24 cellular contexts compared by ENCODE assay signal in genomic region chr17:49015179-49015923, GRCh38. TPM values are rescaled to one million over a fixed set of nuclear protein-coding genes. Genes with fewer than 3 reads are reported as not detected.
DNase-seq lines count a peak whose midpoint lies in the region; ATAC-seq, FAIRE-seq and TF ChIP-seq lines count a peak whose summit lies in the region.
"Had no signal": no experiment of that assay in that cellular context is flagged by ENCODE, and none has a peak within 500 bp of the region (broad histone marks: within the 10 kb centered on the region; RNA-seq: fewer than 3 reads in every experiment).

No MANE protein-coding gene starts in this region.

- intact Hi-C loops in Right ventricle myocardium inferior (cut with DNase I) (no loop called here), K562 (cut with micrococcal nuclease) (no loop called here)

- no peak for DNase-seq in cardiac muscle cell (ENCODE audit: low read depth in 1 of 2, low spot score in 1 of 2)
- no peak for DNase-seq in Right ventricle myocardium inferior (ENCODE audit: missing footprints)
- DNase-seq in K562 (ENCODE audit: extremely low read depth in 1 of 4, low spot score in 3 of 4), result no peak
- DNase-seq in ureter (ENCODE audit: low spot score), result peak; percentile 35
- DNase-seq in SIG-M5 (lab: John Stamatoyannopoulos, UW), result no peak
- no peak for DNase-seq in NCI-H1930 (lab: John Stamatoyannopoulos, UW)
- DNase-seq in NCI-H345 treated with DMSO at 0.1 percent for 48 hours (lab: John Stamatoyannopoulos, UW; ENCODE audit: unreplicated experiment), result no peak
- DNase-seq: activated CD8-positive, alpha-beta T cell treated with anti-CD3 and anti-CD28 coated beads, Interleukin-2, amount 10 ng/mL, durations not matched to agents 7 days and 5 days; activated naive CD4-positive, alpha-beta T cell treated with anti-CD3 and anti-CD28 coated beads, Interleukin-2, amount 50 U/mL, for 16 hours; activated T-cell treated with anti-CD3 and anti-CD28 coated beads, Interleukin-2, amount 50 U/mL, for 72 hours; central memory CD4-positive, alpha-beta T cell; DND-41; dorsolateral prefrontal cortex; NCI-H1436 treated with DMSO at 0.1 percent for 48 hours; NCI-H2171; nucleus accumbens; SW 1271 had no signal

- H3K36me3 ChIP-seq in cardiac muscle cell (peaks cover 6% of the 10 kb centered on the region), K562 (ENCODE audit: control insufficient read depth, insufficient read depth, low read length) (peaks cover 86% of the 10 kb centered on the region), mesodermal cell (ENCODE audit: control insufficient read depth, insufficient read depth, low read length) (peaks cover 75% of the 10 kb centered on the region)
- H3K36me3 ChIP-seq: upper lobe of left lung had no signal

- in situ Hi-C loops in K562 (cut with MboI), result no loop called here

- H3K4me3 ChIP-seq in cardiac muscle cell (no peak overlapping the region), K562 (no peak overlapping the region), mesodermal cell (ENCODE audit: extremely low read depth, insufficient read depth, low read length, poor library complexity, severe bottlenecking) (no peak overlapping the region)
- H3K4me3 ChIP-seq: dorsolateral prefrontal cortex, upper lobe of left lung had no signal

- no peak overlapping the region for H2AFZ ChIP-seq in K562 (ENCODE audit: low read depth, low read length)

- peaks cover 18% of the 10 kb centered on the region for H4K20me1 ChIP-seq in K562 (replicated peaks; ENCODE audit: control insufficient read depth, insufficient read depth, low read length)

- TF ChIP-seq EP300 in K562 (IDR thresholded peaks at IDR 0.05; ENCODE audit: low read length), result no peak

- WGBS in K562 (ENCODE audit: insufficient coverage, low coverage, missing lambda C conversion rate), result 85% methylated on average over 19 of the region's 22 CpGs
- WGBS in mesodermal cell (ENCODE audit: insufficient coverage in 2 of 2), 2 experiments, result 89% methylated on average over 12 to 18 of the region's 22 CpGs

- BruUV-seq in K562 (replicated peaks; lab: Mats Ljungman, UMichigan), result no TSS peak

- H3K9me3 ChIP-seq in cardiac muscle cell (ENCODE audit: low read depth) (no peaks in the 10 kb centered on the region), K562 (replicated peaks; ENCODE audit: control insufficient read depth, insufficient read depth, low read depth, low read length) (no peaks in the 10 kb centered on the region), mesodermal cell (ENCODE audit: control insufficient read depth, low read length) (no peaks in the 10 kb centered on the region)
- H3K9me3 ChIP-seq: upper lobe of left lung had no signal

- peaks cover 72% of the 10 kb centered on the region for H3K4me1 ChIP-seq in cardiac muscle cell (ENCODE audit: low read depth)
- peaks cover 5 to 22% of the 10 kb centered on the region in 2 experiments; a peak in 4 of 5 replicates for H3K4me1 ChIP-seq in K562 (replicated peaks in 1 of 2; ENCODE audit: control insufficient read depth in 2 of 2, insufficient read depth in 2 of 2, low read length in 2 of 2)
- peaks cover 73% of the 10 kb centered on the region for H3K4me1 ChIP-seq in mesodermal cell (ENCODE audit: control insufficient read depth, insufficient read depth, low read length, poor library complexity, severe bottlenecking)

- no peak for FAIRE-seq in K562 (lab: Jason Lieb, UNC)
- FAIRE-seq: GM12891 had no signal

- no peak for TF ChIP-seq RAD21 in K562 (CRISPR knock-in tag; conservative IDR thresholded peaks at IDR 0.05 in 1 of 2, IDR thresholded peaks at IDR 0.05 in 1 of 2)

- ATAC-seq in Right ventricle myocardium inferior (no peak), K562 (no peak)
- ATAC-seq: right cardiac atrium had no signal

- peaks cover 4% of the 10 kb centered on the region for H3K9me1 ChIP-seq in K562 (ENCODE audit: control insufficient read depth, insufficient read depth, low read length)

- peak overlapping the region; percentile 98 for H3K27ac ChIP-seq in cardiac muscle cell
- H3K27ac ChIP-seq in K562 (ENCODE audit: extremely low read depth, low read depth, low read length), result no peak overlapping the region
- peak overlapping the region; percentile 8 for H3K27ac ChIP-seq in mesodermal cell (ENCODE audit: low read depth, low read length, severe bottlenecking)
- H3K27ac ChIP-seq: dorsolateral prefrontal cortex, epithelial cell of prostate, HL-60, upper lobe of left lung had no signal

- no peak for TF ChIP-seq POLR2A in K562 (conservative IDR thresholded peaks at IDR 0.05)

- CTCF ChIA-PET in K562 (lab: Yijun Ruan, JAX; ENCODE audit: low intra/inter-chr PET ratio), result no interaction called here

- no peak overlapping the region for H3K9ac ChIP-seq in K562 (ENCODE audit: insufficient read depth in 1 of 2, low read depth in 2 of 2, low read length in 2 of 2)

- POLR2A ChIA-PET in K562 (lab: Yijun Ruan, JAX), result interaction anchor here (0.6 to 2.8 kb wide), 7 partner anchors 9 to 40 kb away, joined by 3 to 11 read pairs (median 3); no protein-coding TSS in a partner anchor

- H3K4me2 ChIP-seq in K562 (ENCODE audit: insufficient read depth, low read length), result no peak overlapping the region

- H3K27me3 ChIP-seq in cardiac muscle cell, result no peaks in the 10 kb centered on the region
- no peaks in the 10 kb centered on the region for H3K27me3 ChIP-seq in K562 (ENCODE audit: control insufficient read depth in 2 of 2, insufficient read depth in 2 of 2, low read length in 2 of 2)

- no peak for TF ChIP-seq CTCF in cardiac muscle cell (IDR thresholded peaks at IDR 0.05; ENCODE audit: low read depth, low read length)
- no peak for TF ChIP-seq CTCF in K562 (IDR thresholded peaks at IDR 0.05 in 2 of 3, conservative IDR thresholded peaks at IDR 0.05 in 1 of 3; ENCODE audit: insufficient read depth in 2 of 3, low read depth in 1 of 3, low read length in 3 of 3)

- H3K79me2 ChIP-seq in K562 (ENCODE audit: control insufficient read depth, insufficient read depth, low read length), result peaks cover 95% of the 10 kb centered on the region

RNA-seq across cellular contexts. Expression of gene IGF2BP1, which starts 18.2 kb away (rescaled TPM):
- total RNA-seq in cardiac muscle cell, result 55.1 and 74.0 TPM in 2 replicates
- 18.7 and 41.7 TPM in 2 replicates for polyA plus RNA-seq in cardiac muscle cell
- not detected for total RNA-seq in Right ventricle myocardium inferior
- total RNA-seq in K562 (2011; cell fraction: chromatin; rRNA removed; ENCODE audit: low replicate concordance), result 94.9 and 96.9 TPM in 2 replicates
- total RNA-seq in K562 (2011; cell fraction: nucleolus; rRNA removed), result 61.6 and 67.2 TPM in 2 replicates
- 82.5 and 120 TPM in 2 replicates for total RNA-seq in K562 (2011; cell fraction: nucleoplasm; rRNA removed)
- total RNA-seq in K562 (2014; rRNA removed), result 53.6 and 61.6 TPM in 2 replicates
- 64.8 and 66.8 TPM in 2 replicates for total RNA-seq in K562 (2014; rRNA removed; fragmentation: Illumina TruSeq; extraction: Trizol)
- total RNA-seq in K562 (2015; rRNA removed; fragmentation: Illumina TruSeq; extraction: Trizol), result 65.5 and 72.0 TPM in 2 replicates
- total RNA-seq in K562 (2021), result 291 and 318 TPM in 2 replicates
- 27.4 and 31.8 TPM in 2 replicates for polyA plus RNA-seq in K562 (2011; rRNA removed)
- polyA plus RNA-seq in K562 (2011; cell fraction: cytosol; rRNA removed), result 27.0 and 46.4 TPM in 2 replicates
- polyA plus RNA-seq in K562 (2011; cell fraction: nucleus; rRNA removed), result 52.8 and 86.1 TPM in 2 replicates
- polyA plus RNA-seq in K562 (2012), result 50.4 and 60.4 TPM in 2 replicates
- polyA plus RNA-seq in K562 (2014; fragmentation: Illumina TruSeq; extraction: Trizol), result 71.8 and 80.4 TPM in 2 replicates
- 10 to 100 TPM; 13.0 to 13.8 TPM for polyA plus RNA-seq in K562 (2014; fragmentation: Nextera tagmentation; extraction: Ambion mirVana)
- polyA plus RNA-seq in K562 (2014; rRNA removed), result 41.5 and 47.2 TPM in 2 replicates
- polyA minus RNA-seq in K562 (2011; rRNA and poly(A)+ RNA removed), result 59.8 and 69.5 TPM in 2 replicates
- 92.6 and 107 TPM in 2 replicates for polyA minus RNA-seq in K562 (2011; cell fraction: cytosol; rRNA and poly(A)+ RNA removed)
- polyA minus RNA-seq in K562 (2011; cell fraction: nucleus; rRNA and poly(A)+ RNA removed), result 27.3 and 40.9 TPM in 2 replicates
- polyA plus RNA-seq in mesodermal cell (2013, experiment 1 of 2), result 132 TPM
- 126 TPM for polyA plus RNA-seq in mesodermal cell (2013, experiment 2 of 2)
- not detected for total RNA-seq in ureter
- total RNA-seq: activated CD8-positive, alpha-beta T cell treated with anti-CD3 and anti-CD28 coated beads, Interleukin-2, amount 10 ng/mL, durations not matched to agents 7 days and 5 days; dorsolateral prefrontal cortex; right cardiac atrium had no signal
- polyA plus RNA-seq: liver, right cardiac atrium had no signal

RNA-seq across cellular contexts. Expression of gene GIP, which starts 47.0 kb away (rescaled TPM):
- not detected in 2 replicates for total RNA-seq in cardiac muscle cell
- 0.66 TPM in 1 of 2 replicates, not detected in the other for polyA plus RNA-seq in cardiac muscle cell
- not detected for total RNA-seq in Right ventricle myocardium inferior
- total RNA-seq in K562 (2011; cell fraction: chromatin; rRNA removed; ENCODE audit: low replicate concordance), result not detected in 2 replicates
- total RNA-seq in K562 (2011; cell fraction: nucleolus; rRNA removed), result not detected in 2 replicates
- not detected in 2 replicates for total RNA-seq in K562 (2011; cell fraction: nucleoplasm; rRNA removed)
- not detected in 2 replicates for total RNA-seq in K562 (2014; rRNA removed)
- total RNA-seq in K562 (2014; rRNA removed; fragmentation: Illumina TruSeq; extraction: Trizol), result not detected in 2 replicates
- not detected in 2 replicates for total RNA-seq in K562 (2015; rRNA removed; fragmentation: Illumina TruSeq; extraction: Trizol)
- total RNA-seq in K562 (2021), result not detected in 2 replicates
- 0.15 TPM in 1 of 2 replicates, not detected in the other for polyA plus RNA-seq in K562 (2011; rRNA removed)
- not detected in 2 replicates for polyA plus RNA-seq in K562 (2011; cell fraction: cytosol; rRNA removed)
- polyA plus RNA-seq in K562 (2011; cell fraction: nucleus; rRNA removed), result not detected in 2 replicates
- polyA plus RNA-seq in K562 (2012), result 0.16 TPM in 1 of 2 replicates, not detected in the other
- not detected in 2 replicates for polyA plus RNA-seq in K562 (2014; fragmentation: Illumina TruSeq; extraction: Trizol)
- polyA plus RNA-seq in K562 (2014; fragmentation: Nextera tagmentation; extraction: Ambion mirVana), result under 1 TPM in 1 of 2 experiments, not detected in 1; 0.08 TPM
- polyA plus RNA-seq in K562 (2014; rRNA removed), result 0.12 TPM in 1 of 2 replicates, not detected in the other
- not detected in 2 replicates for polyA minus RNA-seq in K562 (2011; rRNA and poly(A)+ RNA removed)
- not detected in 2 replicates for polyA minus RNA-seq in K562 (2011; cell fraction: cytosol; rRNA and poly(A)+ RNA removed)
- not detected in 2 replicates for polyA minus RNA-seq in K562 (2011; cell fraction: nucleus; rRNA and poly(A)+ RNA removed)
- polyA plus RNA-seq in mesodermal cell (2013, experiment 1 of 2), result 0.77 TPM
- 1.3 TPM for polyA plus RNA-seq in mesodermal cell (2013, experiment 2 of 2)
- not detected for total RNA-seq in ureter
- total RNA-seq: activated CD8-positive, alpha-beta T cell treated with anti-CD3 and anti-CD28 coated beads, Interleukin-2, amount 10 ng/mL, durations not matched to agents 7 days and 5 days; activated T-cell treated with anti-CD3 and anti-CD28 coated beads, Interleukin-2, amount 50 U/mL, for 72 hours; dorsolateral prefrontal cortex; liver; right cardiac atrium; upper lobe of left lung had no signal
- polyA plus RNA-seq: liver, right cardiac atrium had no signal

Comparison
In these comparisons a context has a peak if more than half of its experiments do, and no peak if none do; other contexts are left out.
1. RNA of gene IGF2BP1, which starts 18.2 kb away (total RNA-seq): 55.1 to 74.0 TPM in cardiac muscle cell and 53.6 to 318 TPM in K562; not detected in Right ventricle myocardium inferior (single experiment) and not detected in ureter (single experiment); every median in the first group is over 10 times any median in the second.